ENCODE assay signal across 33 cellular contexts in the genomic region with DNA sequence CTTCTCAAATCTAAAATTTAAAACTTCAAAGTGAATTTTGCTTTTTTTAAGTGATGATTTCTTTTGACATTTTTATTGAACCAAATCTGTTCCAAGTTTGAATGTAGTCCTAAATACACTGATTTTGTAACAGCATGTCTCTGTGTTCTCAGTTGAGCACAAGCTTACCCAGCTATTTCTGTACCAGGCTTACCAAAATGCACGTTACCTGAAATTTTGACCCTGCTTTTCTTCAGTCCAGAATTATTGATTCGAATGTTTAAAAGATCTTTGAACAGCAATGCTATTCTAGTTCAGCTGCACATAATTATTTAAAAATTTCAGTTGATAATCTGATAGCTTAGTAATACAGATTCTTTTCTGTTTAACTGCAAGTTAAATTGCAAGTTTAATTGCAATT.
"Had no signal": no experiment of that assay in that cellular context is flagged by ENCODE, and none has a peak within 500 bp of the region (broad histone marks: within the 10 kb centered on the region; RNA-seq: fewer than 3 reads in every experiment).

No MANE protein-coding gene starts in this region.

- H3K27me3 ChIP-seq: ascending aorta, cardiac muscle cell had no signal

- H3K9me3 ChIP-seq: ascending aorta had no signal

- DNase-seq: activated B cell treated with CpG ODN at 0.5 μM for 24 hours; activated CD4-positive, alpha-beta memory T cell treated with anti-CD3 and anti-CD28 coated beads for 36 hours; activated CD4-positive, alpha-beta T cell treated with anti-CD3 and anti-CD28 coated beads for 4 hours; activated CD4-positive, alpha-beta T cell treated with anti-CD3 and anti-CD28 coated beads, Interleukin-2, amount 10 ng/mL, durations not matched to agents 24 days and 14 days; activated CD4-positive, alpha-beta T cell treated with anti-CD3 and anti-CD28 coated beads, Interleukin-2, amount 50 U/mL, for 1 hour; activated CD4-positive, alpha-beta T cell treated with anti-CD3 and anti-CD28 coated beads, Interleukin-2, amount 50 U/mL, for 4 hours; activated CD4-positive, CD25-positive, alpha-beta regulatory T cell treated with anti-CD3 and anti-CD28 coated beads, Interleukin-2, amount 50 U/mL, for 72 hours; activated CD8-positive, alpha-beta memory T cell treated with anti-CD3 and anti-CD28 coated beads, Interleukin-2, amount 50 U/mL, for 4 hours; activated CD8-positive, alpha-beta T cell treated with anti-CD3 and anti-CD28 coated beads for 36 hours; activated effector memory CD4-positive, alpha-beta T cell treated with Interleukin-2 at 50 U/mL for 16 hours; activated gamma-delta T cell; activated naive CD4-positive, alpha-beta T cell treated with anti-CD3 and anti-CD28 coated beads, Interleukin-2, amount 10 ng/mL, durations not matched to agents 7 days and 5 days; activated naive CD4-positive, alpha-beta T cell treated with Interleukin-2 at 50 U/mL for 16 hours; activated naive CD8-positive, alpha-beta T cell treated with anti-CD3 and anti-CD28 coated beads, Interleukin-2, amount 10 ng/mL, durations not matched to agents 7 days and 5 days; activated naive CD8-positive, alpha-beta T cell treated with anti-CD3 and anti-CD28 coated beads, Interleukin-2, amount 50 U/mL, for 24 hours; activated T-cell treated with anti-CD3 and anti-CD28 coated beads for 4 hours; activated T-cell treated with anti-CD3 and anti-CD28 coated beads, Interleukin-2, amount 50 U/mL, for 1 hour; activated T-cell treated with anti-CD3 and anti-CD28 coated beads, Interleukin-2, amount 50 U/mL, for 4 hours; activated T-cell treated with anti-CD3 and anti-CD28 coated beads, Interleukin-2, amount 50 U/mL, for 72 hours; amygdala; caudate nucleus; T-cell; T-helper 17 cell had no signal

- H3K4me1 Mint-ChIP-seq: activated B cell treated with CpG ODN at 0.5 μM for 24 hours; activated CD4-positive, alpha-beta T cell treated with anti-CD3 and anti-CD28 coated beads, Interleukin-2, amount 10 ng/mL, durations not matched to agents 24 days and 14 days; activated naive CD4-positive, alpha-beta T cell treated with anti-CD3 and anti-CD28 coated beads, Interleukin-2, amount 10 ng/mL, durations not matched to agents 7 days and 5 days; activated naive CD4-positive, alpha-beta T cell treated with anti-CD3 and anti-CD28 coated beads, Interleukin-2, amount 50 U/mL, for 24 hours; activated naive CD8-positive, alpha-beta T cell treated with anti-CD3 and anti-CD28 coated beads, Interleukin-2, amount 10 ng/mL, durations not matched to agents 7 days and 5 days; activated naive CD8-positive, alpha-beta T cell treated with anti-CD3 and anti-CD28 coated beads, Interleukin-2, amount 50 U/mL, for 24 hours; brain; central memory CD8-positive, alpha-beta T cell; T-cell had no signal

- H3K4me1 ChIP-seq: ascending aorta had no signal

- FAIRE-seq: bronchial epithelial cell, TTC549 had no signal

- H3K4me3 Mint-ChIP-seq: activated B cell treated with CpG ODN at 0.5 μM for 24 hours; activated CD4-positive, alpha-beta memory T cell treated with anti-CD3 and anti-CD28 coated beads for 36 hours; activated CD4-positive, alpha-beta T cell treated with anti-CD3 and anti-CD28 coated beads, Interleukin-2, amount 10 ng/mL, durations not matched to agents 24 days and 14 days; activated CD8-positive, alpha-beta T cell treated with anti-CD3 and anti-CD28 coated beads for 36 hours; activated naive CD4-positive, alpha-beta T cell treated with anti-CD3 and anti-CD28 coated beads, Interleukin-2, amount 10 ng/mL, durations not matched to agents 7 days and 5 days; activated naive CD4-positive, alpha-beta T cell treated with anti-CD3 and anti-CD28 coated beads, Interleukin-2, amount 50 U/mL, for 24 hours; activated naive CD8-positive, alpha-beta T cell; activated naive CD8-positive, alpha-beta T cell treated with anti-CD3 and anti-CD28 coated beads, Interleukin-2, amount 10 ng/mL, durations not matched to agents 7 days and 5 days; activated naive CD8-positive, alpha-beta T cell treated with anti-CD3 and anti-CD28 coated beads, Interleukin-2, amount 50 U/mL, for 24 hours; activated T-cell treated with anti-CD3 and anti-CD28 coated beads, Interleukin-2, amount 50 U/mL, for 4 hours; activated T-cell treated with anti-CD3 and anti-CD28 coated beads, Interleukin-2, amount 50 U/mL, for 72 hours; brain; central memory CD8-positive, alpha-beta T cell; T-cell; T-helper 17 cell had no signal

- H3K27ac ChIP-seq: ascending aorta, cardiac muscle cell, VCaP had no signal

- H3K27ac Mint-ChIP-seq: activated B cell treated with CpG ODN at 0.5 μM for 24 hours; activated CD4-positive, alpha-beta memory T cell treated with anti-CD3 and anti-CD28 coated beads for 36 hours; activated CD4-positive, alpha-beta T cell treated with anti-CD3 and anti-CD28 coated beads, Interleukin-2, amount 10 ng/mL, durations not matched to agents 24 days and 14 days; activated CD8-positive, alpha-beta T cell treated with anti-CD3 and anti-CD28 coated beads for 36 hours; activated naive CD4-positive, alpha-beta T cell treated with anti-CD3 and anti-CD28 coated beads, Interleukin-2, amount 10 ng/mL, durations not matched to agents 7 days and 5 days; activated naive CD4-positive, alpha-beta T cell treated with anti-CD3 and anti-CD28 coated beads, Interleukin-2, amount 50 U/mL, for 24 hours; activated naive CD8-positive, alpha-beta T cell; activated naive CD8-positive, alpha-beta T cell treated with anti-CD3 and anti-CD28 coated beads, Interleukin-2, amount 10 ng/mL, durations not matched to agents 7 days and 5 days; activated naive CD8-positive, alpha-beta T cell treated with anti-CD3 and anti-CD28 coated beads, Interleukin-2, amount 50 U/mL, for 24 hours; activated T-cell treated with anti-CD3 and anti-CD28 coated beads, Interleukin-2, amount 50 U/mL, for 72 hours; activated T-helper 2 cell treated with anti-CD3 and anti-CD28 coated beads, Interferon-gamma antibody, Interleukin-2, Interleukin-4, amounts not matched to agents 10 μg/mL and 5 μg/mL and 100 μg/mL, durations not matched to agents 14 hours and 24 hours and 36 hours; T-cell had no signal

- H3K4me3 ChIP-seq: ascending aorta, cardiac muscle cell had no signal

- H3K27me3 Mint-ChIP-seq: activated B cell treated with CpG ODN at 0.5 μM for 24 hours; activated CD4-positive, alpha-beta memory T cell treated with anti-CD3 and anti-CD28 coated beads for 36 hours; activated CD4-positive, alpha-beta T cell treated with anti-CD3 and anti-CD28 coated beads, Interleukin-2, amount 10 ng/mL, durations not matched to agents 24 days and 14 days; activated CD8-positive, alpha-beta T cell treated with anti-CD3 and anti-CD28 coated beads for 36 hours; activated naive CD4-positive, alpha-beta T cell treated with anti-CD3 and anti-CD28 coated beads, Interleukin-2, amount 10 ng/mL, durations not matched to agents 7 days and 5 days; activated naive CD4-positive, alpha-beta T cell treated with anti-CD3 and anti-CD28 coated beads, Interleukin-2, amount 50 U/mL, for 24 hours; activated naive CD8-positive, alpha-beta T cell; activated naive CD8-positive, alpha-beta T cell treated with anti-CD3 and anti-CD28 coated beads, Interleukin-2, amount 10 ng/mL, durations not matched to agents 7 days and 5 days; activated naive CD8-positive, alpha-beta T cell treated with anti-CD3 and anti-CD28 coated beads, Interleukin-2, amount 50 U/mL, for 24 hours; brain; central memory CD8-positive, alpha-beta T cell; T-cell; T-helper 17 cell had no signal

- ATAC-seq: activated CD8-positive, alpha-beta T cell treated with anti-CD3 and anti-CD28 coated beads for 36 hours; activated naive CD8-positive, alpha-beta T cell treated with anti-CD3 and anti-CD28 coated beads, Interleukin-2, amount 50 U/mL, for 24 hours; activated T-cell treated with anti-CD3 and anti-CD28 coated beads, Interleukin-2, amount 50 U/mL, for 4 hours; activated T-cell treated with anti-CD3 and anti-CD28 coated beads, Interleukin-2, amount 50 U/mL, for 72 hours; T-cell; T-helper 17 cell had no signal

- H3K9me3 Mint-ChIP-seq: activated CD4-positive, alpha-beta memory T cell treated with anti-CD3 and anti-CD28 coated beads for 36 hours; activated CD4-positive, alpha-beta T cell treated with anti-CD3 and anti-CD28 coated beads, Interleukin-2, amount 10 ng/mL, durations not matched to agents 24 days and 14 days; activated CD8-positive, alpha-beta T cell treated with anti-CD3 and anti-CD28 coated beads for 36 hours; activated naive CD4-positive, alpha-beta T cell treated with anti-CD3 and anti-CD28 coated beads, Interleukin-2, amount 10 ng/mL, durations not matched to agents 7 days and 5 days; activated naive CD4-positive, alpha-beta T cell treated with anti-CD3 and anti-CD28 coated beads, Interleukin-2, amount 50 U/mL, for 24 hours; activated naive CD8-positive, alpha-beta T cell treated with anti-CD3 and anti-CD28 coated beads, Interleukin-2, amount 10 ng/mL, durations not matched to agents 7 days and 5 days; activated naive CD8-positive, alpha-beta T cell treated with anti-CD3 and anti-CD28 coated beads, Interleukin-2, amount 50 U/mL, for 24 hours; activated T-cell treated with anti-CD3 and anti-CD28 coated beads, Interleukin-2, amount 50 U/mL, for 4 hours; activated T-cell treated with anti-CD3 and anti-CD28 coated beads, Interleukin-2, amount 50 U/mL, for 72 hours; activated T-helper 2 cell treated with anti-CD3 and anti-CD28 coated beads, Interferon-gamma antibody, Interleukin-2, Interleukin-4, amounts not matched to agents 10 μg/mL and 5 μg/mL and 100 μg/mL, durations not matched to agents 14 hours and 24 hours and 36 hours; central memory CD8-positive, alpha-beta T cell had no signal
